ENCODE assay signal across 30 cellular contexts in the genomic region with DNA sequence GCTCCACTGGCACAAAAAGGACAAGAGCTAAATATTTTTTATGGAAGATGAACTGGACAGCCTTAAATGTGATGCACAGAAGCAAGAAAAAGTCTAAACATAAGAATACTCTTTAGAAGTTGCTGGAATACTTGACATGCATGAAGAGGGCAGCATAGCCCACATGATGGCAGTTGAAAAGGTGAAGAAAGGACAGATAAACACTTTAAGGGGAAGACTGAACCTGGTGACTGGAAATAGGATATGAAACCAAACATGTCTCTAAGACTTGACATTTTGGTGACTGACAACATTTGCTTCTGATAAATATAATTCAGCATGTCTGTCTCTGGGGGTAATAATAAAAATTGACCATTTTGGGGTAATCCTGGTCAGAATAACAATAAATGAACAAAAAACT.
"Had no signal": no experiment of that assay in that cellular context is flagged by ENCODE, and none has a peak within 500 bp of the region (broad histone marks: within the 10 kb centered on the region; RNA-seq: fewer than 3 reads in every experiment).

No MANE protein-coding gene starts in this region.

- H3K27ac ChIP-seq: epithelial cell of prostate, foreskin keratinocyte, heart left ventricle, ovary, sigmoid colon, stomach, thyroid gland, upper lobe of left lung, vagina had no signal

- H3K36me3 ChIP-seq: ovary, thyroid gland, vagina had no signal

- H3K4me3 ChIP-seq: heart left ventricle, ovary, sigmoid colon, stomach, thyroid gland, upper lobe of left lung, vagina had no signal

- H3K4me1 ChIP-seq: foreskin keratinocyte, heart left ventricle, sigmoid colon, stomach, thyroid gland, upper lobe of left lung, vagina had no signal

- H3K9me3 ChIP-seq: heart left ventricle, ovary, sigmoid colon, stomach, thyroid gland, upper lobe of left lung, vagina had no signal

- DNase-seq: activated CD4-positive, alpha-beta memory T cell treated with anti-CD3 and anti-CD28 coated beads, Interleukin-2, amount 10 ng/mL, durations not matched to agents 7 days and 5 days; activated CD4-positive, alpha-beta T cell treated with anti-CD3 and anti-CD28 coated beads for 1 hour; activated CD4-positive, alpha-beta T cell treated with anti-CD3 and anti-CD28 coated beads, Interleukin-2, amount 10 ng/mL, durations not matched to agents 7 days and 5 days; activated CD8-positive, alpha-beta memory T cell treated with anti-CD3 and anti-CD28 coated beads, Interleukin-2, amount 50 U/mL, for 48 hours; activated naive CD8-positive, alpha-beta T cell treated with anti-CD3 and anti-CD28 coated beads, Interleukin-2, amount 50 U/mL, for 24 hours; activated T-cell treated with anti-CD3 and anti-CD28 coated beads, Interleukin-2, amount 50 U/mL, for 4 hours; amygdala; dermis blood vessel endothelial cell; effector CD8-positive, alpha-beta T cell; foreskin keratinocyte; heart left ventricle; hypothalamus; immature natural killer cell; kidney; left colon; naive B cell; nephron progenitor cell; ovary; sigmoid colon; small intestine; stimulated activated CD4-positive, alpha-beta T cell treated with anti-CD3 and anti-CD28 coated beads, Interleukin-4, amount 100 ng/mL, for 24 hours; stimulated activated CD8-positive, alpha-beta memory T cell treated with anti-CD3 and anti-CD28 coated beads, Interleukin-4, amount 100 ng/mL, for 48 hours; stomach; T-helper 2 cell; thyroid gland; upper lobe of left lung had no signal

- H3K27me3 ChIP-seq: foreskin keratinocyte, heart left ventricle, ovary, sigmoid colon, stomach, thyroid gland, upper lobe of left lung, vagina had no signal

- ATAC-seq: activated naive CD8-positive, alpha-beta T cell treated with anti-CD3 and anti-CD28 coated beads, Interleukin-2, amount 50 U/mL, for 24 hours; activated T-cell treated with anti-CD3 and anti-CD28 coated beads, Interleukin-2, amount 50 U/mL, for 4 hours; foreskin keratinocyte; heart left ventricle; left colon; stimulated activated memory B cell treated with anti-CD40 and anti-IgM and Interleukin-4, amounts not matched to agents 10 μg/mL and 1 μg/mL and 100 μg/mL, for 72 hours; WTC11 had no signal
